ENCODE assay signal across 8 cellular contexts in genomic region chr19:3984908-3985642, GRCh38. TPM values are rescaled to one million over a fixed set of nuclear protein-coding genes. Genes with fewer than 3 reads are reported as not detected.
A peak's percentile ranks its signal among the peaks of the same experiment; 100 is the strongest.
DNase-seq lines count a peak whose midpoint lies in the region; ATAC-seq and TF ChIP-seq lines count a peak whose summit lies in the region.

EEF2 (minus strand) TSS chr19:3985463; CDS start chr19:3985380, 83 bp downstream.

- H3K9me3 ChIP-seq in BLaER1 (no peaks in the 10 kb centered on the region), Panc1 (ENCODE audit: control insufficient read depth, insufficient read depth, low read depth, low read length) (no peaks in the 10 kb centered on the region), muscle layer of colon (ENCODE audit: low read length) (no peaks in the 10 kb centered on the region)

- TF ChIP-seq CTCF in Panc1 (IDR thresholded peaks at IDR 0.05): no peak

- ATAC-seq in GM19452 (IDR thresholded peaks at IDR 0.05; ENCODE audit: unreplicated experiment): peak; percentile 55
- ATAC-seq in Panc1: peak; percentile 56
- ATAC-seq in esophagus mucosa: peak; percentile 57

- POLR2A ChIA-PET in Panc1 (lab: Charles Lee): interaction anchor here (0.6 to 0.8 kb wide), 5 partner anchors 12 to 710 kb away, joined by 3 to 4 read pairs (median 3); no protein-coding TSS in a partner anchor

- intact Hi-C loops in Panc1 (cut with micrococcal nuclease; ENCODE audit: unreplicated experiment): loop anchor here (10.0 kb wide), 1 partner anchor 220 kb away; no protein-coding TSS in a partner anchor

- H3K4me3 ChIP-seq in BLaER1 (peak within 1 kb of the TSS; percentile 97), Panc1 (ENCODE audit: low read depth in 2 of 2, low read length in 2 of 2) (peak within 1 kb of the TSS; percentile 65 to 99), muscle layer of colon (ENCODE audit: low read depth in 1 of 2, low read length in 2 of 2) (peak within 1 kb of the TSS; percentile 88 to 99)

- H3K9ac ChIP-seq in BLaER1: peak within 1 kb of the TSS; percentile 100
- H3K9ac ChIP-seq in muscle layer of colon (ENCODE audit: low read length): peak within 1 kb of the TSS; percentile 98

- H3K27ac ChIP-seq in BLaER1: peak within 1 kb of the TSS; percentile 98
- H3K27ac ChIP-seq in Panc1 (ENCODE audit: low read length): peak within 1 kb of the TSS; percentile 83
- H3K27ac ChIP-seq in muscle layer of colon (ENCODE audit: low read depth, low read length): peak within 1 kb of the TSS; percentile 96

- H3K36me3 ChIP-seq in BLaER1: peaks cover 46% of the 10 kb centered on the region
- H3K36me3 ChIP-seq in Panc1 (ENCODE audit: control insufficient read depth, insufficient read depth, low read length): peaks cover 32% of the 10 kb centered on the region
- H3K36me3 ChIP-seq in muscle layer of colon (ENCODE audit: insufficient read depth, low read length): peaks cover 45% of the 10 kb centered on the region

- CTCF ChIA-PET in Panc1 (lab: Charles Lee): interaction anchor here (0.7 kb wide), 1 partner anchor 14 kb away, joined by 9 read pairs; the partner anchor contains the start of gene DAPK3

- peaks cover 51% of the 10 kb centered on the region for H4K20me1 ChIP-seq in BLaER1

- H3K4me2 ChIP-seq in BLaER1: peak within 1 kb of the TSS; percentile 99

- peak; percentile 89 for DNase-seq in KG1 (lab: John Stamatoyannopoulos, UW)
- DNase-seq in Panc1 (ENCODE audit: low read depth, low spot score): no peak
- DNase-seq in activated T-cell treated with anti-CD3 and anti-CD28 coated beads, Interleukin-2, amount 50 U/mL, for 48 hours: peak; percentile 93
- DNase-seq in stimulated activated CD8-positive, alpha-beta memory T cell treated with anti-CD3 and anti-CD28 coated beads, Interleukin-7, amount 100 ng/mL, for 1 hour (ENCODE audit: low read depth in 2 of 2): peak; percentile 88 to 90

- in situ Hi-C loops in Panc1 (cut with HindIII; ENCODE audit: low pct_unique_long_range_greater_than_20kb, low sequenced_read_pairs): no loop called here

- BruUV-seq in Panc1 (replicated peaks; lab: Mats Ljungman, UMichigan): TSS peak; percentile 84

- H3K27me3 ChIP-seq in BLaER1 (no peaks in the 10 kb centered on the region), Panc1 (ENCODE audit: control insufficient read depth, insufficient read depth, low read length) (no peaks in the 10 kb centered on the region), muscle layer of colon (ENCODE audit: control insufficient read depth in 1 of 2, insufficient read depth in 2 of 2, low read length in 2 of 2) (no peaks in the 10 kb centered on the region)

- H3K4me1 ChIP-seq in BLaER1 (peaks cover 66% of the 10 kb centered on the region), Panc1 (ENCODE audit: control insufficient read depth, insufficient read depth, low read length) (peaks cover 8% of the 10 kb centered on the region), muscle layer of colon (ENCODE audit: insufficient read depth, low read length) (peaks cover 37% of the 10 kb centered on the region)

RNA-seq across cellular contexts. Expression of gene EEF2, which starts in this region (rescaled TPM):
- total RNA-seq in Panc1 (2021; ENCODE audit: unreplicated experiment) (1,391 TPM), esophagus mucosa (2,169 TPM)
- 1,601 TPM for polyA plus RNA-seq in Panc1 (2012; ENCODE audit: insufficient read length)
